In the genomic region with DNA sequence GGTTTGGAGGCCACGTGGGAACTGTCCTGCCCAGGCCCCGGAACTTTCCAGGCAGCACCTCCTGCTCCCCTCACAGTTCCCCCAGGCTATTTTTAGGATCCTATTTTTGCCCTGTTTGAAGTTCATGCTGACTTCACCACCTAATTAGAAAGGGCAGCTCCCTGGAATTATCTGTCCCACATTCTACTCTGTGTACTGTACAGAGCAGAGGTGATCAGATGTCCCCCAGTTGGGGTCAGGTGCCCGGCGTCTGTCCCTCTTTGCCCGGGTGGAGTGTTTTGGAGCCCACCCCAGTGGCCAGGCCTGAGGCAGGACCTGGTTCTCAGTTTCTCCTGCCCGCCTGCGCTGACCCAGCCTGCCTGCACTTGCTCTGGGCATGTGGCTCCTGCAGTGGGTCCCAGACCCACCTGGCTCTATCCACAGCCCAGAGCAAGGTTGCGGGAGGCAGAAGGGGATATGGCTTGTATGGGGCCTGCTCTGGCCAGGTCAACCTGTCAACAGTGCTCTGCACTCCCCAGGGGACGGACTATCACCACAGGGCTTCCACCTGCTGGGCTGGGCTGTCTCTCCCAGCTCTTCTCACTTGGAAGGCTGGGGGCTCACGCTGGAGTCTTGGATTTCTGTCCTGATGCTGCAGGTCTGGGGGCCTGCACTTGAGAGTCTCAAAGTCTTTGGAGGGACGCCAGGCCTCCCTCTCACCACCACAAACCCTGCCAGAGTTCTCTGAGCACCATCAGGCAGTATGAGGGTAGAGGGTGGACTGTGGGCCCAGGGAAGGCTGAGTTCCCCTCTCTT, we compare ENCODE assay signal across 18 cellular contexts.
A peak's percentile ranks its signal among the peaks of the same experiment; 100 is the strongest.
DNase-seq lines count a peak whose midpoint lies in the region; ATAC-seq and TF ChIP-seq lines count a peak whose summit lies in the region.
"Had no signal": no experiment of that assay in that cellular context is flagged by ENCODE, and none has a peak within 500 bp of the region (broad histone marks: within the 10 kb centered on the region; RNA-seq: fewer than 3 reads in every experiment).

No MANE protein-coding gene starts in this region.

- no peaks in the 10 kb centered on the region for H3K4me1 Mint-ChIP-seq in activated T-cell treated with anti-CD3 and anti-CD28 coated beads, Interleukin-2, amount 50 U/mL, for 24 hours (ENCODE audit: low read depth)
- H3K4me1 Mint-ChIP-seq in activated T-cell treated with anti-CD3 and anti-CD28 coated beads, Interleukin-2, amount 50 U/mL, for 4 hours (ENCODE audit: low read depth) = no peaks in the 10 kb centered on the region
- H3K4me1 Mint-ChIP-seq in osteocyte (ENCODE audit: unreplicated experiment) = peaks cover 8% of the 10 kb centered on the region
- H3K4me1 Mint-ChIP-seq: activated naive CD4-positive, alpha-beta T cell treated with anti-CD3 and anti-CD28 coated beads, Interleukin-2, amount 50 U/mL, for 24 hours had no signal

- H3K4me3 Mint-ChIP-seq in activated T-cell treated with anti-CD3 and anti-CD28 coated beads, Interleukin-2, amount 50 U/mL, for 24 hours = no peak overlapping the region
- no peak overlapping the region for H3K4me3 Mint-ChIP-seq in activated T-cell treated with anti-CD3 and anti-CD28 coated beads, Interleukin-2, amount 50 U/mL, for 4 hours
- H3K4me3 Mint-ChIP-seq in osteocyte (ENCODE audit: unreplicated experiment) = no peak overlapping the region
- H3K4me3 Mint-ChIP-seq: activated naive CD4-positive, alpha-beta T cell treated with anti-CD3 and anti-CD28 coated beads, Interleukin-2, amount 50 U/mL, for 24 hours; naive B cell had no signal

- H3K27ac ChIP-seq in cardiac muscle cell (peak overlapping the region; percentile 89), colonic mucosa (no peak overlapping the region)

- H3K36me3 Mint-ChIP-seq in activated T-cell treated with anti-CD3 and anti-CD28 coated beads, Interleukin-2, amount 50 U/mL, for 24 hours (ENCODE audit: low read depth) = no peaks in the 10 kb centered on the region
- no peaks in the 10 kb centered on the region for H3K36me3 Mint-ChIP-seq in activated T-cell treated with anti-CD3 and anti-CD28 coated beads, Interleukin-2, amount 50 U/mL, for 4 hours (ENCODE audit: insufficient read depth)
- H3K36me3 Mint-ChIP-seq in osteocyte (ENCODE audit: unreplicated experiment) = no peaks in the 10 kb centered on the region
- H3K36me3 Mint-ChIP-seq: activated naive CD4-positive, alpha-beta T cell treated with anti-CD3 and anti-CD28 coated beads, Interleukin-2, amount 50 U/mL, for 24 hours; naive B cell had no signal

- H3K9me3 ChIP-seq in cardiac muscle cell (ENCODE audit: low read depth) = no peaks in the 10 kb centered on the region
- no peaks in the 10 kb centered on the region for H3K9me3 ChIP-seq in colonic mucosa
- H3K9me3 ChIP-seq: MG63, tibial nerve had no signal

- H3K4me1 ChIP-seq in cardiac muscle cell (ENCODE audit: low read depth) (peaks cover 41% of the 10 kb centered on the region), colonic mucosa (no peaks in the 10 kb centered on the region)

- TF ChIP-seq CTCF in cardiac muscle cell (IDR thresholded peaks at IDR 0.05; ENCODE audit: low read depth, low read length) = no peak
- TF ChIP-seq CTCF in osteocyte (IDR thresholded peaks at IDR 0.05) = no peak
- no peak for TF ChIP-seq CTCF in colonic mucosa (IDR thresholded peaks at IDR 0.05)

- H3K4me3 ChIP-seq in cardiac muscle cell (no peak overlapping the region), colonic mucosa (no peak overlapping the region)
- H3K4me3 ChIP-seq: MG63, tibial nerve had no signal

- no peak overlapping the region for H3K9ac ChIP-seq in colonic mucosa (ENCODE audit: low read depth in 2 of 2, low read length in 2 of 2)

- no peak overlapping the region for H3K27ac Mint-ChIP-seq in activated T-cell treated with anti-CD3 and anti-CD28 coated beads, Interleukin-2, amount 50 U/mL, for 24 hours
- no peak overlapping the region for H3K27ac Mint-ChIP-seq in osteocyte (ENCODE audit: unreplicated experiment)
- H3K27ac Mint-ChIP-seq: activated naive CD4-positive, alpha-beta T cell treated with anti-CD3 and anti-CD28 coated beads, Interleukin-2, amount 50 U/mL, for 24 hours had no signal

- DNase-seq in activated T-cell treated with anti-CD3 and anti-CD28 coated beads, Interleukin-2, amount 50 U/mL, for 24 hours = peak; percentile 11
- no peak for DNase-seq in activated T-cell treated with anti-CD3 and anti-CD28 coated beads, Interleukin-2, amount 50 U/mL, for 4 hours
- peak in 1 of 2 donors; percentile 43 for DNase-seq in cardiac muscle cell (ENCODE audit: low read depth in 1 of 2, low spot score in 1 of 2)
- DNase-seq in osteocyte (ENCODE audit: extremely low spot score, unreplicated experiment) = peak; percentile 70
- DNase-seq in ureter (ENCODE audit: low spot score) = peak; percentile 37
- no peak for DNase-seq in NCI-H1930 (lab: John Stamatoyannopoulos, UW)
- DNase-seq in colonic mucosa = no peak
- DNase-seq: effector CD4-positive, alpha-beta T cell; MG63; naive B cell; NCI-H2029; NCI-H526; stimulated activated CD4-positive, alpha-beta T cell treated with anti-CD3 and anti-CD28 coated beads, Interleukin-4, amount 100 ng/mL, for 1 hour had no signal

- H3K27me3 ChIP-seq in cardiac muscle cell (no peaks in the 10 kb centered on the region), colonic mucosa (no peaks in the 10 kb centered on the region)
- H3K27me3 ChIP-seq: MG63, tibial nerve had no signal

- intact Hi-C loops in colonic mucosa (cut with DNase I) = no loop called here

- H3K9me3 Mint-ChIP-seq in activated T-cell treated with anti-CD3 and anti-CD28 coated beads, Interleukin-2, amount 50 U/mL, for 24 hours = no peaks in the 10 kb centered on the region
- H3K9me3 Mint-ChIP-seq in activated T-cell treated with anti-CD3 and anti-CD28 coated beads, Interleukin-2, amount 50 U/mL, for 4 hours = no peaks in the 10 kb centered on the region
- no peaks in the 10 kb centered on the region for H3K9me3 Mint-ChIP-seq in osteocyte (ENCODE audit: unreplicated experiment)
- H3K9me3 Mint-ChIP-seq: activated naive CD4-positive, alpha-beta T cell treated with anti-CD3 and anti-CD28 coated beads, Interleukin-2, amount 50 U/mL, for 24 hours; naive B cell had no signal

- ATAC-seq in activated T-cell treated with anti-CD3 and anti-CD28 coated beads, Interleukin-2, amount 50 U/mL, for 4 hours = no peak
- ATAC-seq in HG03571 (IDR thresholded peaks at IDR 0.05; ENCODE audit: unreplicated experiment) = no peak
- ATAC-seq: HCT116, Panc1 had no signal

- no peaks in the 10 kb centered on the region for H3K36me3 ChIP-seq in cardiac muscle cell
- H3K36me3 ChIP-seq in colonic mucosa = no peaks in the 10 kb centered on the region
- H3K36me3 ChIP-seq: MG63, tibial nerve had no signal

- no peaks in the 10 kb centered on the region for H3K27me3 Mint-ChIP-seq in activated T-cell treated with anti-CD3 and anti-CD28 coated beads, Interleukin-2, amount 50 U/mL, for 24 hours
- no peaks in the 10 kb centered on the region for H3K27me3 Mint-ChIP-seq in activated T-cell treated with anti-CD3 and anti-CD28 coated beads, Interleukin-2, amount 50 U/mL, for 4 hours (ENCODE audit: low read depth)
- H3K27me3 Mint-ChIP-seq in osteocyte (ENCODE audit: unreplicated experiment) = no peaks in the 10 kb centered on the region
- H3K27me3 Mint-ChIP-seq: activated naive CD4-positive, alpha-beta T cell treated with anti-CD3 and anti-CD28 coated beads, Interleukin-2, amount 50 U/mL, for 24 hours; naive B cell had no signal

Comparison
In these comparisons a context has a peak if more than half of its experiments do, and no peak if none do; other contexts are left out.
1. DNase-seq: peak in activated T-cell treated with anti-CD3 and anti-CD28 coated beads, Interleukin-2, amount 50 U/mL, for 24 hours (single experiment), osteocyte (single experiment) and ureter (single experiment); none in activated T-cell treated with anti-CD3 and anti-CD28 coated beads, Interleukin-2, amount 50 U/mL, for 4 hours (single experiment), NCI-H1930 (0 of 2) and colonic mucosa (single experiment).